21 cellular contexts compared by ENCODE assay signal in the genomic region with DNA sequence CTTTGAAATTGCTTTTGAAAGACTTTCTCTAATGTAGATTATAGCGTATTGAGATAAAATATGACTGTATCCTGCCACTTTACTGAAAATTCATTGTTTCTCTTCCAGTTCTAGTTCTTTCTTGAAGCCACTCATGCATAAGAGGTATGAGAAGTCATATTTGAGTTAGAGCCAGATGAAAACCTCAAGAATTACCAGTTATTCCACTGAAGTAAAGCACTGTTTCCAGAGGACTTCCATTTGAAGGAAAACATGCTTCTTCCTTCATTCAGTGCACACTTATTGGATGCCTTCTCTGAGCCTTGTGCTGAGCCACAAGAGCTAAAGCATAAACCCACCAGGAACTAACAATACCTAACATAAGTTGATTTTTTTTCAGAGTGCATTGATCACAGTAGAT.
A peak's percentile ranks its signal among the peaks of the same experiment; 100 is the strongest.
DNase-seq lines count a peak whose midpoint lies in the region; ATAC-seq, FAIRE-seq and TF ChIP-seq lines count a peak whose summit lies in the region.
"Had no signal": no experiment of that assay in that cellular context is flagged by ENCODE, and none has a peak within 500 bp of the region (broad histone marks: within the 10 kb centered on the region; RNA-seq: fewer than 3 reads in every experiment).

No MANE protein-coding gene starts in this region.

- ATAC-seq in activated CD4-positive, CD25-positive, alpha-beta regulatory T cell treated with anti-CD3 and anti-CD28 coated beads, Interleukin-2, amount 50 U/mL, for 24 hours, result no peak
- ATAC-seq: GM12878, GM23338, HCT116, Panc1 had no signal

- DNase-seq in GM03348 (ENCODE audit: low spot score) (peak; percentile 40), astrocyte of the cerebellum (ENCODE audit: low read depth) (peak; percentile 79), glomerular visceral epithelial cell (ENCODE audit: extremely low spot score) (peak; percentile 6), GOT3 (lab: John Stamatoyannopoulos, UW) (no peak), small intestine (no peak), cerebellar nuclear complex (lab: John Stamatoyannopoulos, UW) (no peak)
- DNase-seq: DND-41, Kasumi-1, MM.1S, NCI-H1092 treated with DMSO at 0.1 percent for 48 hours, NCI-H146, NCI-H2029 treated with DMSO at 0.1 percent for 48 hours, NCI-H2171, NCI-H526 had no signal

- no peaks in the 10 kb centered on the region for H3K9me3 ChIP-seq in small intestine (ENCODE audit: control insufficient read depth, low read depth)
- H3K9me3 ChIP-seq: SJSA1 had no signal

- H3K4me3 ChIP-seq in astrocyte of the cerebellum (ENCODE audit: low read depth, low read length), result no peak overlapping the region
- no peak overlapping the region for H3K4me3 ChIP-seq in small intestine (ENCODE audit: low read depth in 1 of 2, low read length in 2 of 2)
- H3K4me3 ChIP-seq: GM12878, GM23338, SJSA1 had no signal

- TF ChIP-seq CTCF in astrocyte of the cerebellum (IDR thresholded peaks at IDR 0.05; ENCODE audit: low read depth, low read length, missing control alignments), result no peak

- H3K36me3 ChIP-seq in small intestine (ENCODE audit: control insufficient read depth in 2 of 2, insufficient read depth in 2 of 2, low read length in 2 of 2), result no peaks in the 10 kb centered on the region
- H3K36me3 ChIP-seq: SJSA1 had no signal

- in situ Hi-C loops in astrocyte of the cerebellum (cut with HindIII; ENCODE audit: low sequenced_read_pairs), result no loop called here

- WGBS in small intestine, 3 donors, result 79 to 88% (median 86%) methylated on average over 1 of the region's 1 CpG

- H3K27ac ChIP-seq in small intestine (ENCODE audit: low read depth in 1 of 2, low read length in 1 of 2), result no peak overlapping the region
- H3K27ac ChIP-seq: SJSA1 had no signal

- no peaks in the 10 kb centered on the region for H3K27me3 ChIP-seq in small intestine (ENCODE audit: control insufficient read depth in 2 of 2, insufficient read depth in 2 of 2, low read length in 2 of 2)
- H3K27me3 ChIP-seq: SJSA1 had no signal

- H3K4me1 ChIP-seq in small intestine (ENCODE audit: control insufficient read depth in 2 of 2, insufficient read depth in 1 of 2, low read depth in 1 of 2, low read length in 1 of 2), result no peaks in the 10 kb centered on the region
- H3K4me1 ChIP-seq: SJSA1 had no signal

- FAIRE-seq in small intestine (lab: Jason Lieb, UNC), result no peak
- FAIRE-seq: G401.6, GM12878 had no signal

Comparison
In these comparisons a context has a peak if more than half of its experiments do, and no peak if none do; other contexts are left out.
1. DNase-seq: peak in GM03348 (single experiment), astrocyte of the cerebellum (single experiment) and glomerular visceral epithelial cell (single experiment); none in GOT3 (single experiment), small intestine (single experiment) and cerebellar nuclear complex (0 of 2).